ENCODE assay signal across 8 cellular contexts in the genomic region with DNA sequence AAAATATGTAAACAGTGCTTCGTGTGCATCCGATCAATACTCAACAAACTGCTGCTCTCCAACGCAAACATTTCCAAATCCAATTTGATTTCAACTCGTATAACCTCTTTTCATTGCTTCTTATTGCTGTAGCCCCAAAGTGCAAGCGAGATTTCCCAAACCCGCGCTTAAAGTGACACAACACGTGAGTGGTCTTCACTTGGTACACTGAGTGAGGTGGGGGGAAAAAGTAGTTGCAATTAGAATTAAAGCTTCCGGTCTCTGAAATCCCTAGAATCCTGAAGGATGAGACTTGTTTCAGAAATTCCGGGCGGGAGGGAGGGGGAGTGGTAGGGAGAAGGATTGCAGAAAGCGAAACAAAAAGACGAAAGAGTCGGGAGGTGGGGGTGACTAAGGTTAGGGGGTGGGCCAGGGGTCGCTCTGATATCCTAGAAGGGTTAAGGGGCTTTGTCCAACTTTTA.
DNase-seq lines count a peak whose midpoint lies in the region; ATAC-seq, FAIRE-seq and TF ChIP-seq lines count a peak whose summit lies in the region.

No MANE protein-coding gene starts in this region.

- peak overlapping the region; percentile 92 for H3K4me3 Mint-ChIP-seq in mesothelial cell of epicardium

- no peak overlapping the region for H2BK15ac ChIP-seq in H1 (ENCODE audit: low read length)

- intact Hi-C loops in uterus (cut with DNase I; ENCODE audit: low total_unique reads), result no loop called here

- no peak for ATAC-seq in GM19397 (IDR thresholded peaks at IDR 0.05; ENCODE audit: unreplicated experiment)

- H3K27me3 ChIP-seq in H1 (replicated peaks in 1 of 4; ENCODE audit: control insufficient read depth in 3 of 4, extremely low read depth in 1 of 4, insufficient read depth in 3 of 4, low read length in 3 of 4) (peaks cover 0 to 20% (median 11%) of the 10 kb centered on the region in 4 experiments; a peak in 4 of 7 replicates), uterus (no peaks in the 10 kb centered on the region)

- WGBS in H1 (ENCODE audit: extremely low coverage in 1 of 2, insufficient coverage in 1 of 2, insufficient read length in 1 of 2, insufficient replicate concordance in 2 of 2, low coverage in 1 of 2, low lambda C conversion rate in 2 of 2, missing lambda C conversion rate in 1 of 2), 2 experiments, result 8% methylated on average over 13 of the region's 15 CpGs; no CpG with 5 or more reads in 1 of the 2 experiments

- H3K4me2 ChIP-seq in H1 (ENCODE audit: insufficient read depth in 1 of 2, low read depth in 2 of 2, low read length in 2 of 2), result peak overlapping the region; percentile 81 to 98

- H3K14ac ChIP-seq in H1 (ENCODE audit: insufficient read length), result no peak overlapping the region

- H3K27ac Mint-ChIP-seq in mesothelial cell of epicardium, result peak overlapping the region; percentile 83

- peaks cover 14% of the 10 kb centered on the region; the same call in 1 of the 2 replicates for H3K23me2 ChIP-seq in H1 (ENCODE audit: low read depth, low read length)

- no peak overlapping the region for H3K56ac ChIP-seq in H1 (replicated peaks; ENCODE audit: insufficient read length, low read depth, low read length)

- no peak for TF ChIP-seq RAD21 in H1 (IDR thresholded peaks at IDR 0.05 in 1 of 2, conservative IDR thresholded peaks at IDR 0.05 in 1 of 2; ENCODE audit: low read depth in 2 of 2, low read length in 2 of 2)

- FAIRE-seq in H1 (lab: Jason Lieb, UNC), result peak; percentile 75
- no peak for FAIRE-seq in H54 (lab: Jason Lieb, UNC)

- H3K18ac ChIP-seq in H1 (ENCODE audit: extremely low read depth, low read length), result no peak overlapping the region

- no peak overlapping the region; the same call in none of the 2 replicates for H2BK12ac ChIP-seq in H1 (ENCODE audit: low read depth, low read length)

- peak overlapping the region in 3 of 4 experiments; percentile 1 to 62 (median 62); a peak in 3 of 7 replicates for H3K9ac ChIP-seq in H1 (replicated peaks in 1 of 4; ENCODE audit: extremely low read depth in 1 of 4, low read depth in 3 of 4, low read length in 3 of 4)

- CTCF ChIA-PET in H1 (lab: Charles Lee; ENCODE audit: partially characterized antibody), result interaction anchor here (0.9 kb wide), 1 partner anchor 316 kb away, joined by 3 read pairs; no protein-coding TSS in a partner anchor

- H2BK5ac ChIP-seq in H1 (ENCODE audit: low read depth, low read length), result peak overlapping the region; percentile 68; the same call in 1 of the 2 replicates

- H2BK120ac ChIP-seq in H1 (replicated peaks; ENCODE audit: low read depth, low read length), result no peak overlapping the region

- H3K79me1 ChIP-seq in H1 (ENCODE audit: low read depth, low read length), result no peaks in the 10 kb centered on the region

- no peak overlapping the region for H3K4ac ChIP-seq in H1 (replicated peaks; ENCODE audit: insufficient read length, low read depth, low read length)

- no peaks in the 10 kb centered on the region for H3K36me3 ChIP-seq in H1 (ENCODE audit: control insufficient read depth in 2 of 4, insufficient read depth in 4 of 4, low read length in 3 of 4)
- H3K36me3 ChIP-seq in uterus, result no peaks in the 10 kb centered on the region

- no peak for TF ChIP-seq EP300 in H1 (IDR thresholded peaks at IDR 0.05; ENCODE audit: borderline replicate concordance in 1 of 2, low read depth in 2 of 2, low read length in 2 of 2)

- H3K27me3 Mint-ChIP-seq in mesothelial cell of epicardium (ENCODE audit: low read depth), result peaks cover 25% of the 10 kb centered on the region

- no peak for TF ChIP-seq CTCF in H1 (IDR thresholded peaks at IDR 0.05; ENCODE audit: control extremely low read depth in 1 of 3, insufficient read depth in 1 of 3, low read depth in 1 of 3, low read length in 3 of 3)
- no peak for TF ChIP-seq CTCF in mesothelial cell of epicardium (IDR thresholded peaks at IDR 0.05; ENCODE audit: unreplicated experiment)
- no peak for TF ChIP-seq CTCF in uterus (IDR thresholded peaks at IDR 0.05)

- H4K8ac ChIP-seq in H1 (ENCODE audit: extremely low read depth, insufficient read depth, low read length), result no peak overlapping the region

- H2AFZ ChIP-seq in H1 (ENCODE audit: low read length), result no peak overlapping the region

- no peak overlapping the region for H3K27ac ChIP-seq in H1 (ENCODE audit: low read depth, low read length)
- peak overlapping the region; percentile 94 to 96 for H3K27ac ChIP-seq in uterus

- H2AK5ac ChIP-seq in H1 (ENCODE audit: low read depth, low read length), result no peak overlapping the region

- no peaks in the 10 kb centered on the region for H3K79me2 ChIP-seq in H1 (ENCODE audit: control insufficient read depth in 1 of 2, insufficient read depth in 2 of 2, low read length in 2 of 2)

- no peak overlapping the region for H4K5ac ChIP-seq in H1 (ENCODE audit: insufficient read length, low read depth, low read length)

- DNase-seq in ELR (ENCODE audit: low read depth) (peak; percentile 75), NCI-H82 treated with DMSO at 0.1 percent for 48 hours (lab: John Stamatoyannopoulos, UW; ENCODE audit: unreplicated experiment) (peak; percentile 62), H1 (ENCODE audit: low read depth in 1 of 2, low spot score in 2 of 2) (no peak), mesothelial cell of epicardium (ENCODE audit: low spot score in 2 of 2, unreplicated experiment in 2 of 2) (no peak), uterus (no peak), H54 (ENCODE audit: insufficient read length, low spot score) (no peak), GF-D8 (lab: John Stamatoyannopoulos, UW) (no peak)

- POLR2A ChIA-PET in H1 (lab: Charles Lee; ENCODE audit: partially characterized antibody), result interaction anchor here (1.5 to 1.6 kb wide), 2 partner anchors 8 to 20 kb away, joined by 3 to 4 read pairs; no protein-coding TSS in a partner anchor

- H3K23ac ChIP-seq in H1 (ENCODE audit: insufficient read length), result no peak overlapping the region

- peak overlapping the region; percentile 63 to 90 (median 88) for H3K4me3 ChIP-seq in H1 (ENCODE audit: extremely low read depth in 1 of 4, insufficient read depth in 2 of 4, low read depth in 3 of 4, low read length in 4 of 4)
- peak overlapping the region; percentile 66 to 81 for H3K4me3 ChIP-seq in uterus

- H3K4me1 Mint-ChIP-seq in mesothelial cell of epicardium, result peaks cover 38% of the 10 kb centered on the region

- H3K4me1 ChIP-seq in H1 (replicated peaks in 1 of 4; ENCODE audit: control insufficient read depth in 3 of 4, insufficient read depth in 4 of 4, low read length in 3 of 4), result peaks cover 3 to 22% (median 11%) of the 10 kb centered on the region in 4 experiments; a peak in 6 of 7 replicates
- peaks cover 0 to 11% of the 10 kb centered on the region in 2 donors for H3K4me1 ChIP-seq in uterus

- H2BK20ac ChIP-seq in H1 (ENCODE audit: low read length), result no peak overlapping the region

- no peak for TF ChIP-seq POLR2A in H1 (IDR thresholded peaks at IDR 0.05; ENCODE audit: control extremely low read depth in 1 of 2, low read depth in 2 of 2, low read length in 2 of 2)
- TF ChIP-seq POLR2A in uterus (IDR thresholded peaks at IDR 0.05), result no peak
- no peak for TF ChIP-seq POLR2A in H54 (IDR thresholded peaks at IDR 0.05; ENCODE audit: low read depth, low read length)

- no peaks in the 10 kb centered on the region for H3K9me3 Mint-ChIP-seq in mesothelial cell of epicardium

- H3K9me3 ChIP-seq in H1 (ENCODE audit: insufficient read depth in 2 of 2, low read depth in 1 of 2, low read length in 1 of 2), result no peaks in the 10 kb centered on the region
- no peaks in the 10 kb centered on the region for H3K9me3 ChIP-seq in uterus

- no peaks in the 10 kb centered on the region for H4K20me1 ChIP-seq in H1 (replicated peaks in 1 of 2; ENCODE audit: control insufficient read depth in 1 of 2, insufficient read depth in 2 of 2, low read length in 2 of 2)

- H3K36me3 Mint-ChIP-seq in mesothelial cell of epicardium, result no peaks in the 10 kb centered on the region

- H4K91ac ChIP-seq in H1 (replicated peaks; ENCODE audit: insufficient read length, low read length), result no peak overlapping the region

TF ChIP-seq in H1, 55 proteins besides CTCF, POLR2A, EP300 and RAD21 (continues in another document):
- TF ChIP-seq KDM5A (IDR thresholded peaks at IDR 0.05; ENCODE audit: low read length) (no peak), CEBPB (IDR thresholded peaks at IDR 0.05; ENCODE audit: low read depth, low read length) (no peak), YY1 (IDR thresholded peaks at IDR 0.05; ENCODE audit: low read depth, low read length) (no peak), BRCA1 (IDR thresholded peaks at IDR 0.05; ENCODE audit: low read depth, low read length) (no peak), ASH2L (IDR thresholded peaks at IDR 0.05; ENCODE audit: low read length) (no peak), CREB1 (IDR thresholded peaks at IDR 0.05) (no peak), RXRA (IDR thresholded peaks at IDR 0.05; ENCODE audit: insufficient read depth, low read depth, low read length) (no peak), SP1 (IDR thresholded peaks at IDR 0.05; ENCODE audit: low read depth, low read length) (no peak), ZNF274 (IDR thresholded peaks at IDR 0.05; ENCODE audit: borderline replicate concordance, extremely low read depth, low read length) (no peak), RBBP5 (IDR thresholded peaks at IDR 0.05; ENCODE audit: borderline replicate concordance, low read depth, low read length) (no peak), RFX5 (IDR thresholded peaks at IDR 0.05; ENCODE audit: borderline replicate concordance, low read depth, low read length) (no peak), SIRT6 (IDR thresholded peaks at IDR 0.05; ENCODE audit: low read length) (no peak), SIN3A (conservative IDR thresholded peaks at IDR 0.05 in 1 of 2, IDR thresholded peaks at IDR 0.05 in 1 of 2; ENCODE audit: low read depth in 1 of 2, low read length in 2 of 2) (no peak), POLR2AphosphoS5 (IDR thresholded peaks at IDR 0.05; ENCODE audit: low read depth, low read length) (no peak), TAF7 (optimal IDR thresholded peaks at IDR 0.05; ENCODE audit: borderline replicate concordance, low read depth, low read length) (no peak)
- TF ChIP-seq, protein P1, sequence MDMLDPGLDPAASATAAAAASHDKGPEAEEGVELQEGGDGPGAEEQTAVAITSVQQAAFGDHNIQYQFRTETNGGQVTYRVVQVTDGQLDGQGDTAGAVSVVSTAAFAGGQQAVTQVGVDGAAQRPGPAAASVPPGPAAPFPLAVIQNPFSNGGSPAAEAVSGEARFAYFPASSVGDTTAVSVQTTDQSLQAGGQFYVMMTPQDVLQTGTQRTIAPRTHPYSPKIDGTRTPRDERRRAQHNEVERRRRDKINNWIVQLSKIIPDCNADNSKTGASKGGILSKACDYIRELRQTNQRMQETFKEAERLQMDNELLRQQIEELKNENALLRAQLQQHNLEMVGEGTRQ (IDR thresholded peaks at IDR 0.05; ENCODE audit: low read length), result no peak
- TF ChIP-seq, protein P2, sequence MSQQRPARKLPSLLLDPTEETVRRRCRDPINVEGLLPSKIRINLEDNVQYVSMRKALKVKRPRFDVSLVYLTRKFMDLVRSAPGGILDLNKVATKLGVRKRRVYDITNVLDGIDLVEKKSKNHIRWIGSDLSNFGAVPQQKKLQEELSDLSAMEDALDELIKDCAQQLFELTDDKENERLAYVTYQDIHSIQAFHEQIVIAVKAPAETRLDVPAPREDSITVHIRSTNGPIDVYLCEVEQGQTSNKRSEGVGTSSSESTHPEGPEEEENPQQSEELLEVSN (IDR thresholded peaks at IDR 0.05), result no peak

Comparison
In these comparisons a context has a peak if more than half of its experiments do, and no peak if none do; other contexts are left out.
1. DNase-seq: peak in ELR (single experiment) and NCI-H82 treated with DMSO at 0.1 percent for 48 hours (single experiment); none in H1 (0 of 2), mesothelial cell of epicardium (0 of 2), uterus (0 of 2), H54 (single experiment) and GF-D8 (single experiment).